9 cellular contexts compared by ENCODE assay signal in genomic region chr11:66112640-66113098, GRCh38. TPM values are rescaled to one million over a fixed set of nuclear protein-coding genes. Genes with fewer than 3 reads are reported as not detected.
DNase-seq lines count a peak whose midpoint lies in the region; ATAC-seq and TF ChIP-seq lines count a peak whose summit lies in the region.
"Had no signal": no experiment of that assay in that cellular context is flagged by ENCODE, and none has a peak within 500 bp of the region (broad histone marks: within the 10 kb centered on the region; RNA-seq: fewer than 3 reads in every experiment).

No MANE protein-coding gene starts in this region.

- H3K27ac ChIP-seq in C4-2B (peak overlapping the region; percentile 23; the same call in 1 of the 2 replicates), mesenchymal stem cell (ENCODE audit: low read length, poor library complexity, severe bottlenecking) (peak overlapping the region; percentile 66)

- no peak overlapping the region for H3K18ac ChIP-seq in mesenchymal stem cell (ENCODE audit: low read depth in 1 of 2, low read length in 2 of 2)

- H3K4me3 ChIP-seq in astrocyte of the spinal cord (ENCODE audit: low read depth, low read length) (no peak overlapping the region), mesenchymal stem cell (ENCODE audit: insufficient read depth in 1 of 2, low read depth in 1 of 2, low read length in 2 of 2) (peak overlapping the region in 1 of 2 experiments; percentile 28)

- H3K23ac ChIP-seq in mesenchymal stem cell (ENCODE audit: low read length in 2 of 2) = no peak overlapping the region

- TF ChIP-seq CTCF in C4-2B (conservative IDR thresholded peaks at IDR 0.05) (no peak), astrocyte of the spinal cord (IDR thresholded peaks at IDR 0.05; ENCODE audit: low read depth, low read length) (no peak)

- H2BK15ac ChIP-seq in mesenchymal stem cell (ENCODE audit: low read depth, poor library complexity, severe bottlenecking) = no peak overlapping the region

- no peak for TF ChIP-seq POLR2A in erythroblast (IDR thresholded peaks at IDR 0.05; ENCODE audit: low read length)

- no peak overlapping the region for H4K91ac ChIP-seq in mesenchymal stem cell (ENCODE audit: low read length)

- 33% methylated on average over 2 of the region's 2 CpGs for WGBS in mesenchymal stem cell

- no peak overlapping the region for H2BK12ac ChIP-seq in mesenchymal stem cell (ENCODE audit: low read length in 2 of 2)

- no peak overlapping the region for H2AK5ac ChIP-seq in mesenchymal stem cell (ENCODE audit: low read length, severe bottlenecking)

- H3K27me3 ChIP-seq in mesenchymal stem cell (ENCODE audit: control insufficient read depth in 1 of 2, insufficient read depth in 1 of 2, low read length in 2 of 2) = no peaks in the 10 kb centered on the region

- DNase-seq in LoVo (ENCODE audit: low spot score) (peak; percentile 32), astrocyte of the spinal cord (ENCODE audit: low read depth, low spot score) (peak; percentile 71), mesenchymal stem cell (peak; percentile 54), superior temporal gyrus (ENCODE audit: extremely low spot score) (no peak), erythroblast (lab: John Stamatoyannopoulos, UW) (no peak)
- DNase-seq in activated CD8-positive, alpha-beta memory T cell treated with anti-CD3 and anti-CD28 coated beads, Interleukin-2, amount 50 U/mL, for 48 hours = no peak
- DNase-seq: stimulated activated CD8-positive, alpha-beta memory T cell treated with anti-CD3 and anti-CD28 coated beads, Interleukin-4, amount 100 ng/mL, for 48 hours had no signal

- H3K4me2 ChIP-seq in mesenchymal stem cell (ENCODE audit: low read length, poor library complexity, severe bottlenecking) = no peak overlapping the region

- no peak overlapping the region for H2BK5ac ChIP-seq in mesenchymal stem cell (ENCODE audit: low read depth, low read length, poor library complexity, severe bottlenecking)

- no peaks in the 10 kb centered on the region for H3K36me3 ChIP-seq in mesenchymal stem cell (ENCODE audit: control insufficient read depth in 1 of 2, insufficient read depth in 2 of 2, low read depth in 1 of 2, low read length in 2 of 2)

- H4K8ac ChIP-seq in mesenchymal stem cell (ENCODE audit: low read length) = no peak overlapping the region

- no peak overlapping the region for H3K14ac ChIP-seq in mesenchymal stem cell (ENCODE audit: low read length in 2 of 2)

- no peak overlapping the region for H2AFZ ChIP-seq in mesenchymal stem cell (ENCODE audit: low read depth, low read length)

- no peaks in the 10 kb centered on the region for H3K9me3 ChIP-seq in mesenchymal stem cell (ENCODE audit: control insufficient read depth, low read length)

- peaks cover 12% of the 10 kb centered on the region for H3K4me1 ChIP-seq in mesenchymal stem cell (ENCODE audit: control insufficient read depth, insufficient read depth, low read depth, low read length)

- peaks cover 23% of the 10 kb centered on the region for H3K79me1 ChIP-seq in mesenchymal stem cell (replicated peaks; ENCODE audit: low read length, poor library complexity, severe bottlenecking)

- no peak overlapping the region for H3K4ac ChIP-seq in mesenchymal stem cell (ENCODE audit: low read depth in 1 of 2, low read length in 2 of 2)

- in situ Hi-C loops in astrocyte of the spinal cord (cut with HindIII; ENCODE audit: low sequenced_read_pairs) = no loop called here

- H2BK120ac ChIP-seq in mesenchymal stem cell (ENCODE audit: low read depth, low read length) = no peak overlapping the region

- H3K9ac ChIP-seq in mesenchymal stem cell (ENCODE audit: low read length) = peak overlapping the region; percentile 33

- no peak for ATAC-seq in HG02763 (IDR thresholded peaks at IDR 0.05; ENCODE audit: unreplicated experiment)

RNA-seq across cellular contexts. Expression of gene PACS1, which starts 42.6 kb away (rescaled TPM):
- 52.9 TPM for polyA plus RNA-seq in mesenchymal stem cell (2013, experiment 1 of 2)
- polyA plus RNA-seq in mesenchymal stem cell (2013, experiment 2 of 2) = 52.3 TPM

Comparison
In these comparisons a context has a peak if more than half of its experiments do, and no peak if none do; other contexts are left out.
1. DNase-seq: peak in LoVo (single experiment), astrocyte of the spinal cord (single experiment) and mesenchymal stem cell (single experiment); none in superior temporal gyrus (single experiment), erythroblast (0 of 2) and activated CD8-positive, alpha-beta memory T cell treated with anti-CD3 and anti-CD28 coated beads, Interleukin-2, amount 50 U/mL, for 48 hours (single experiment).